21 cellular contexts compared by ENCODE assay signal in genomic region chr9:128940946-128941755, GRCh38. TPM values are rescaled to one million over a fixed set of nuclear protein-coding genes. Genes with fewer than 3 reads are reported as not detected.
DNase-seq lines count a peak whose midpoint lies in the region; TF ChIP-seq lines count a peak whose summit lies in the region.
"Had no signal": no experiment of that assay in that cellular context is flagged by ENCODE, and none has a peak within 500 bp of the region (broad histone marks: within the 10 kb centered on the region; RNA-seq: fewer than 3 reads in every experiment).

No MANE protein-coding gene starts in this region.

- no peaks in the 10 kb centered on the region for H3F3A ChIP-seq in smooth muscle cell (ENCODE audit: low read depth)

- no peak overlapping the region for H3K9ac ChIP-seq in smooth muscle cell (ENCODE audit: low read depth)

- H3K79me2 ChIP-seq in smooth muscle cell (ENCODE audit: low read depth), result peaks cover 13% of the 10 kb centered on the region

- H3K27ac ChIP-seq in caudate nucleus (ENCODE audit: low read depth, low read length), result peak overlapping the region; percentile 18
- peak overlapping the region; percentile 30 for H3K27ac ChIP-seq in substantia nigra (ENCODE audit: low read depth, low read length, poor library complexity, severe bottlenecking)
- no peak overlapping the region for H3K27ac ChIP-seq in smooth muscle cell (ENCODE audit: low read depth)
- H3K27ac ChIP-seq: colonic mucosa, tibial artery had no signal

- no peak overlapping the region for H3K4me3 ChIP-seq in smooth muscle cell
- H3K4me3 ChIP-seq: colonic mucosa, tibial artery had no signal

- H3K27me3 ChIP-seq in smooth muscle cell (ENCODE audit: low read depth), result no peaks in the 10 kb centered on the region
- H3K27me3 ChIP-seq: BE2C, colonic mucosa, tibial artery had no signal

- DNase-seq in caudate nucleus (lab: John Stamatoyannopoulos, UW), result no peak
- peak; percentile 84 for DNase-seq in mesenteric fat pad (ENCODE audit: low spot score)
- no peak for DNase-seq in substantia nigra (lab: John Stamatoyannopoulos, UW)
- DNase-seq in smooth muscle cell (lab: John Stamatoyannopoulos, UW; ENCODE audit: unreplicated experiment), result no peak
- no peak for DNase-seq in SKM-1 (lab: John Stamatoyannopoulos, UW; ENCODE audit: unreplicated experiment)
- DNase-seq: activated CD4-positive, alpha-beta T cell treated with anti-CD3 and anti-CD28 coated beads for 1 hour; activated gamma-delta T cell; BE2C; colonic mucosa; GDM1; KG1; mesenchymal stem cell; NCI-H1048; NCI-H2081 treated with DMSO at 0.1 percent for 48 hours; NCI-H524 treated with DMSO at 0.1 percent for 48 hours; retina; stimulated activated CD4-positive, alpha-beta T cell treated with anti-CD3 and anti-CD28 coated beads, Interleukin-2, amount 100 ng/mL, for 24 hours; T1000 had no signal

- WGBS in smooth muscle cell (ENCODE audit: low lambda C conversion rate), result 94% methylated on average over 12 of the region's 12 CpGs

- H3K4me1 ChIP-seq in smooth muscle cell (ENCODE audit: low read depth), result no peaks in the 10 kb centered on the region
- H3K4me1 ChIP-seq: colonic mucosa had no signal

- H3K36me3 ChIP-seq in smooth muscle cell (ENCODE audit: low read depth), result no peaks in the 10 kb centered on the region
- H3K36me3 ChIP-seq: BE2C, colonic mucosa had no signal

- H3K4me2 ChIP-seq in smooth muscle cell, result no peak overlapping the region

- TF ChIP-seq CTCF in smooth muscle cell (IDR thresholded peaks at IDR 0.05; ENCODE audit: borderline replicate concordance, insufficient read depth, poor library complexity, severe bottlenecking), result no peak

- H4K20me1 ChIP-seq in smooth muscle cell (ENCODE audit: low read depth), result no peaks in the 10 kb centered on the region

- no peak overlapping the region for H2AFZ ChIP-seq in smooth muscle cell (ENCODE audit: low read depth)

- H3K9me3 ChIP-seq in smooth muscle cell (replicated peaks; ENCODE audit: low read depth), result no peaks in the 10 kb centered on the region
- H3K9me3 ChIP-seq: BE2C, colonic mucosa, tibial artery had no signal

RNA-seq across cellular contexts. Expression of gene DOLK, which starts 6.3 kb away (rescaled TPM):
- 16.7 TPM for total RNA-seq in mesenteric fat pad
- 14.1 and 18.7 TPM in 2 replicates for total RNA-seq in smooth muscle cell
- polyA plus RNA-seq in smooth muscle cell, result 26.2 and 31.3 TPM in 2 replicates

RNA-seq across cellular contexts. Expression of gene NUP188, which starts 6.3 kb away (rescaled TPM):
- total RNA-seq in mesenteric fat pad (50.6 TPM), smooth muscle cell (40.9 and 45.8 TPM in 2 replicates)
- polyA plus RNA-seq in smooth muscle cell, result 27.5 and 31.9 TPM in 2 replicates

RNA-seq across cellular contexts. Expression of gene PHYHD1, which starts 20.4 kb away (rescaled TPM):
- 13.6 TPM for total RNA-seq in mesenteric fat pad
- total RNA-seq in smooth muscle cell, result 7.3 and 17.3 TPM in 2 replicates
- 30.5 and 37.6 TPM in 2 replicates for polyA plus RNA-seq in smooth muscle cell
- total RNA-seq: H4 had no signal
- polyA plus RNA-seq: neural cell had no signal

RNA-seq across cellular contexts. Expression of gene LRRC8A, which starts 59.2 kb away (rescaled TPM):
- 40.5 TPM for total RNA-seq in mesenteric fat pad
- total RNA-seq in smooth muscle cell, result 44.9 and 50.1 TPM in 2 replicates
- 48.6 and 58.3 TPM in 2 replicates for polyA plus RNA-seq in smooth muscle cell

RNA-seq across cellular contexts. Expression of gene KYAT1, which starts 59.4 kb away (rescaled TPM):
- total RNA-seq in mesenteric fat pad (3.8 TPM), smooth muscle cell (3.1 and 10.2 TPM in 2 replicates)
- polyA plus RNA-seq in smooth muscle cell, result 7.7 and 9.3 TPM in 2 replicates
